10 cellular contexts compared by ENCODE assay signal in genomic region chr14:31968107-31968810, GRCh38.
DNase-seq lines count a peak whose midpoint lies in the region; ATAC-seq and TF ChIP-seq lines count a peak whose summit lies in the region.
"Had no signal": no experiment of that assay in that cellular context is flagged by ENCODE, and none has a peak within 500 bp of the region (broad histone marks: within the 10 kb centered on the region; RNA-seq: fewer than 3 reads in every experiment).

No MANE protein-coding gene starts in this region.

- H3K4me2 ChIP-seq in osteoblast (ENCODE audit: insufficient read depth, low read length) = no peak overlapping the region

- DNase-seq in GM12865 (ENCODE audit: low read depth) = peak; percentile 15
- DNase-seq in RWPE2 (ENCODE audit: low spot score) = no peak
- no peak for DNase-seq in left colon
- DNase-seq in osteoblast (ENCODE audit: insufficient read length, low spot score, missing footprints) = no peak
- DNase-seq in NCI-H2081 (lab: John Stamatoyannopoulos, UW) = no peak
- no peak for DNase-seq in stimulated activated naive CD8-positive, alpha-beta T cell treated with anti-CD3 and anti-CD28 coated beads, Interleukin-15, Interleukin-2, amounts not matched to agents 100 U/mL and 50 U/mL, for 24 hours
- no peak for DNase-seq in HPDE6-E6E7 (ENCODE audit: extremely low spot score)
- DNase-seq: CD8-positive, alpha-beta memory T cell had no signal

- no peaks in the 10 kb centered on the region for H3K79me2 ChIP-seq in osteoblast (ENCODE audit: insufficient read depth, low read length)

- no peak overlapping the region for H2AFZ ChIP-seq in osteoblast (ENCODE audit: low read length)

- H3K4me1 ChIP-seq in RWPE2 (ENCODE audit: insufficient read depth, poor library complexity, severe bottlenecking) = peaks cover 3% of the 10 kb centered on the region
- peaks cover 11% of the 10 kb centered on the region for H3K4me1 ChIP-seq in osteoblast (ENCODE audit: insufficient read depth, low read length)

- intact Hi-C loops in left colon (cut with DNase I, micrococcal nuclease) = no loop called here

- peak; percentile 50 for ATAC-seq in HG02678 (IDR thresholded peaks at IDR 0.05; ENCODE audit: unreplicated experiment)
- ATAC-seq in RWPE2 (ENCODE audit: low read depth) = peak; percentile 70
- peak; percentile 45 for ATAC-seq in left colon
- no peak for ATAC-seq in stimulated activated naive CD8-positive, alpha-beta T cell treated with anti-CD3 and anti-CD28 coated beads, Interleukin-15, Interleukin-2, amounts not matched to agents 100 U/mL and 50 U/mL, for 24 hours

- H3K4me3 ChIP-seq in GM12865 (ENCODE audit: low read depth, low read length) (no peak overlapping the region), RWPE2 (ENCODE audit: severe bottlenecking) (no peak overlapping the region), osteoblast (ENCODE audit: insufficient read depth, low read length) (no peak overlapping the region)
- H3K4me3 ChIP-seq: cardiac muscle cell had no signal

- TF ChIP-seq CTCF in GM12865 (IDR thresholded peaks at IDR 0.05; ENCODE audit: insufficient read depth, low read depth, low read length, missing control alignments) = no peak
- TF ChIP-seq CTCF in RWPE2 (IDR thresholded peaks at IDR 0.05; ENCODE audit: poor library complexity, severe bottlenecking) = no peak
- TF ChIP-seq CTCF in osteoblast (IDR thresholded peaks at IDR 0.05; ENCODE audit: extremely low read depth, low read depth, low read length) = no peak

- H3K9me3 ChIP-seq in RWPE2 (ENCODE audit: severe bottlenecking) (no peaks in the 10 kb centered on the region), osteoblast (ENCODE audit: low read depth, low read length) (no peaks in the 10 kb centered on the region)

- no peaks in the 10 kb centered on the region for H4K20me1 ChIP-seq in osteoblast (ENCODE audit: insufficient read depth, low read length)

- H3K27me3 ChIP-seq in RWPE2 (ENCODE audit: insufficient read depth, poor library complexity, severe bottlenecking) (no peaks in the 10 kb centered on the region), osteoblast (ENCODE audit: insufficient read depth, low read length) (no peaks in the 10 kb centered on the region)
- H3K27me3 ChIP-seq: cardiac muscle cell had no signal

- H3K27ac ChIP-seq in RWPE2 (ENCODE audit: poor library complexity, severe bottlenecking) (no peak overlapping the region), osteoblast (ENCODE audit: low read depth, low read length) (no peak overlapping the region)
- H3K27ac ChIP-seq: cardiac muscle cell had no signal

- H3K36me3 ChIP-seq in RWPE2 (ENCODE audit: low read depth) = no peaks in the 10 kb centered on the region
- H3K36me3 ChIP-seq in osteoblast (ENCODE audit: insufficient read depth, low read length) = no peaks in the 10 kb centered on the region
- H3K36me3 ChIP-seq: cardiac muscle cell had no signal
